23 cellular contexts compared by ENCODE assay signal in the genomic region with DNA sequence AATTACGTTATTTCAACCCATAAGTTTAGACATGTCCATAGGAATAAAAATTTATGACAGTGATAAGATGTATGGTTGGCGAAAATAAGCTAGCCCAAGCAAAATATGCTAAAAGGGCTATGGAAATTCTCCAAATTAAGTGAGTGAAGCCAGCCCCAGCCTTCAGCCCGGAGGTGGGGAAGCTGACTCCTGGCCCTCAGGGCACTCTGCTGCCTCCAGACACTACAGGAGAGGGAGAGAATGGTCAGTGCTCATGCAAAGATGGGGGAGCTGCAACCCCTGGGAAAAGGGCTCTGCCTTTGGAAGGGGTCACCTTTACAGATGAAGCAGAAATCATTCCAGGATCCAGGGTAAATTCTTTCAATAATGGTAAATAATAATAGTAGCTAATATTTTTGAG.
DNase-seq lines count a peak whose midpoint lies in the region; ATAC-seq, FAIRE-seq and TF ChIP-seq lines count a peak whose summit lies in the region.
"Had no signal": no experiment of that assay in that cellular context is flagged by ENCODE, and none has a peak within 500 bp of the region (broad histone marks: within the 10 kb centered on the region; RNA-seq: fewer than 3 reads in every experiment).

No MANE protein-coding gene starts in this region.

- ATAC-seq in WTC11: peak; percentile 67
- no peak for ATAC-seq in activated T-helper 17 cell treated with anti-CD3 and anti-CD28 coated beads, Interleukin-2, amount 50 U/mL, for 72 hours (replicated peaks)
- no peak for ATAC-seq in HepG2
- ATAC-seq in HG02610 (IDR thresholded peaks at IDR 0.05; ENCODE audit: unreplicated experiment): no peak
- ATAC-seq: CD8-positive, alpha-beta T cell; GM12878 had no signal

- H3K79me2 ChIP-seq in H9 (ENCODE audit: insufficient read depth, low read length) (no peaks in the 10 kb centered on the region), H1 (ENCODE audit: control insufficient read depth in 1 of 2, insufficient read depth in 2 of 2, low read length in 2 of 2) (no peaks in the 10 kb centered on the region), mesendoderm (ENCODE audit: control insufficient read depth, insufficient read depth, low read length) (no peaks in the 10 kb centered on the region), HepG2 (ENCODE audit: insufficient read depth, low read length) (no peaks in the 10 kb centered on the region)

- H3K4me3 Mint-ChIP-seq in H9 (no peak overlapping the region; a peak in 1 of 5 replicates), WTC11 (no peak overlapping the region)
- H3K4me3 Mint-ChIP-seq in activated T-helper 17 cell treated with anti-CD3 and anti-CD28 coated beads, Interleukin-2, amount 50 U/mL, for 72 hours: no peak overlapping the region
- H3K4me3 Mint-ChIP-seq: B cell; CD4-positive, CD25-positive, alpha-beta regulatory T cell; CD8-positive, alpha-beta T cell; HFFc6 had no signal

- H4K5ac ChIP-seq in H9 (ENCODE audit: insufficient read length, low read depth, low read length) (no peak overlapping the region), H1 (ENCODE audit: insufficient read length, low read depth, low read length) (no peak overlapping the region), mesendoderm (ENCODE audit: low read length) (no peak overlapping the region)

- intact Hi-C loops in HepG2 (cut with micrococcal nuclease; ENCODE audit: unreplicated experiment): no loop called here

- no peaks in the 10 kb centered on the region for H3K36me3 ChIP-seq in H1 (ENCODE audit: control insufficient read depth in 2 of 4, insufficient read depth in 4 of 4, low read length in 3 of 4)
- H3K36me3 ChIP-seq in mesendoderm (ENCODE audit: control insufficient read depth, insufficient read depth, low read length): no peaks in the 10 kb centered on the region
- no peaks in the 10 kb centered on the region for H3K36me3 ChIP-seq in HepG2 (replicated peaks in 1 of 2; ENCODE audit: control insufficient read depth in 1 of 2, insufficient read depth in 2 of 2, low read length in 2 of 2)
- H3K36me3 ChIP-seq: BLaER1, HAP-1 had no signal

- TF ChIP-seq EP300 in H1 (IDR thresholded peaks at IDR 0.05; ENCODE audit: borderline replicate concordance in 1 of 2, low read depth in 2 of 2, low read length in 2 of 2) (no peak), HepG2 (IDR thresholded peaks at IDR 0.05; ENCODE audit: low read depth in 2 of 2, low read length in 2 of 2) (no peak), HepG2 (CRISPR knock-in tag; IDR thresholded peaks at IDR 0.05; ENCODE audit: borderline replicate concordance) (no peak)

- TF ChIP-seq RAD21 in H1 (IDR thresholded peaks at IDR 0.05 in 1 of 2, conservative IDR thresholded peaks at IDR 0.05 in 1 of 2; ENCODE audit: low read depth in 2 of 2, low read length in 2 of 2) (peak; percentile 13 to 32; a peak in 1 of 4 replicates), HepG2 (CRISPR knock-in tag; IDR thresholded peaks at IDR 0.05) (no peak)

- in situ Hi-C loops in HepG2 (cut with HindIII; ENCODE audit: extremely low pct_ligation_motif_present, low pct_unique_long_range_greater_than_20kb): no loop called here

- H3K27ac ChIP-seq in H9 (ENCODE audit: insufficient read length, low read depth, low read length) (no peak overlapping the region), H1 (ENCODE audit: low read depth, low read length) (no peak overlapping the region), mesendoderm (ENCODE audit: low read depth, low read length) (no peak overlapping the region), HepG2 (ENCODE audit: extremely low read length, insufficient read depth, low read length) (no peak overlapping the region)
- H3K27ac ChIP-seq: BLaER1, C4-2B had no signal

- H2AFZ ChIP-seq in H9 (ENCODE audit: low read length) (no peak overlapping the region), H1 (ENCODE audit: low read length) (no peak overlapping the region), HepG2 (ENCODE audit: low read length) (no peak overlapping the region)

- FAIRE-seq in H1 (lab: Jason Lieb, UNC): no peak
- no peak for FAIRE-seq in HepG2 (lab: Jason Lieb, UNC)
- FAIRE-seq: A204.1, GM12878, GM18507 had no signal

- no peak overlapping the region for H2BK120ac ChIP-seq in H9 (ENCODE audit: low read depth, low read length, poor library complexity, severe bottlenecking)
- H2BK120ac ChIP-seq in H1 (replicated peaks; ENCODE audit: low read depth, low read length): no peak overlapping the region
- no peak overlapping the region for H2BK120ac ChIP-seq in mesendoderm (ENCODE audit: low read depth, low read length)

- WGBS in H9 (ENCODE audit: extremely low coverage, insufficient read length, low lambda C conversion rate): no CpG with 5 or more reads among the region's 3 CpGs
- WGBS in H1 (ENCODE audit: extremely low coverage in 1 of 2, insufficient coverage in 1 of 2, insufficient read length in 1 of 2, insufficient replicate concordance in 2 of 2, low coverage in 1 of 2, low lambda C conversion rate in 2 of 2, missing lambda C conversion rate in 1 of 2), 2 experiments: 55% methylated on average over 3 of the region's 3 CpGs; no CpG with 5 or more reads in 1 of the 2 experiments
- no CpG with 5 or more reads among the region's 3 CpGs for WGBS in mesendoderm (ENCODE audit: extremely low coverage, insufficient coverage, low lambda C conversion rate)
- WGBS in HepG2 (ENCODE audit: low lambda C conversion rate): 3% methylated on average over 3 of the region's 3 CpGs

- H3K79me1 ChIP-seq in H9 (ENCODE audit: insufficient read depth, low read depth, low read length, poor library complexity, severe bottlenecking): no peaks in the 10 kb centered on the region
- H3K79me1 ChIP-seq in H1 (ENCODE audit: low read depth, low read length): no peaks in the 10 kb centered on the region
- no peaks in the 10 kb centered on the region for H3K79me1 ChIP-seq in mesendoderm (ENCODE audit: low read length)

- H3K9me3 Mint-ChIP-seq in H9: peaks cover 0 to 3% of the 10 kb centered on the region in 2 experiments; a peak in 2 of 5 replicates
- peaks cover 23% of the 10 kb centered on the region for H3K9me3 Mint-ChIP-seq in WTC11
- H3K9me3 Mint-ChIP-seq in activated T-helper 17 cell treated with anti-CD3 and anti-CD28 coated beads, Interleukin-2, amount 50 U/mL, for 72 hours: no peaks in the 10 kb centered on the region
- H3K9me3 Mint-ChIP-seq: CD8-positive, alpha-beta T cell; HFFc6 had no signal

- no TSS peak for BruUV-seq in HepG2 (replicated peaks; lab: Mats Ljungman, UMichigan)

- POLR2A ChIA-PET in WTC11 (lab: Charles Lee): interaction anchor here (0.5 kb wide), 1 partner anchor 622 kb away, joined by 3 read pairs; no protein-coding TSS in a partner anchor
- POLR2A ChIA-PET in H1 (lab: Charles Lee; ENCODE audit: partially characterized antibody): no interaction called here
- POLR2A ChIA-PET in HepG2 (lab: Yijun Ruan, JAX): no interaction called here

- H3K56ac ChIP-seq in H9 (ENCODE audit: insufficient read length, low read depth, low read length) (no peak overlapping the region), H1 (replicated peaks; ENCODE audit: insufficient read length, low read depth, low read length) (peak overlapping the region; percentile 17), mesendoderm (ENCODE audit: low read length) (no peak overlapping the region)

- H3K27me3 ChIP-seq in H9 (ENCODE audit: insufficient read depth, low read length) (no peaks in the 10 kb centered on the region), H1 (replicated peaks in 1 of 4; ENCODE audit: control insufficient read depth in 3 of 4, extremely low read depth in 1 of 4, insufficient read depth in 3 of 4, low read length in 3 of 4) (no peaks in the 10 kb centered on the region), mesendoderm (ENCODE audit: insufficient read depth, low read length, poor library complexity) (no peaks in the 10 kb centered on the region), HepG2 (ENCODE audit: control insufficient read depth in 1 of 2, insufficient read depth in 2 of 2, low read length in 2 of 2) (no peaks in the 10 kb centered on the region; a peak in 1 of 5 replicates)
- H3K27me3 ChIP-seq: BLaER1 had no signal

- no peak overlapping the region for H3K4me2 ChIP-seq in H9 (ENCODE audit: insufficient read depth, insufficient read length, low read length)
- H3K4me2 ChIP-seq in H1 (ENCODE audit: insufficient read depth in 1 of 2, low read depth in 2 of 2, low read length in 2 of 2): peak overlapping the region in 1 of 2 experiments; percentile 33; a peak in 1 of 4 replicates
- H3K4me2 ChIP-seq in mesendoderm (ENCODE audit: low read length): no peak overlapping the region
- H3K4me2 ChIP-seq in HepG2 (ENCODE audit: low read depth, low read length): no peak overlapping the region
- H3K4me2 ChIP-seq: BLaER1 had no signal

- H3K9me3 ChIP-seq in H9 (ENCODE audit: control insufficient read depth, low read depth, low read length): no peaks in the 10 kb centered on the region
- no peaks in the 10 kb centered on the region for H3K9me3 ChIP-seq in H1 (ENCODE audit: insufficient read depth in 2 of 2, low read depth in 1 of 2, low read length in 1 of 2)
- no peaks in the 10 kb centered on the region for H3K9me3 ChIP-seq in HepG2 (ENCODE audit: low read length)
- H3K9me3 ChIP-seq: BLaER1, Caco-2, HAP-1 had no signal

- peaks cover 39 to 41% of the 10 kb centered on the region in 2 experiments for H3K4me1 Mint-ChIP-seq in H9
- peaks cover 40% of the 10 kb centered on the region for H3K4me1 Mint-ChIP-seq in WTC11
- no peaks in the 10 kb centered on the region for H3K4me1 Mint-ChIP-seq in activated T-helper 17 cell treated with anti-CD3 and anti-CD28 coated beads, Interleukin-2, amount 50 U/mL, for 72 hours
- H3K4me1 Mint-ChIP-seq: B cell; CD4-positive, CD25-positive, alpha-beta regulatory T cell had no signal

- no peak overlapping the region for H2BK12ac ChIP-seq in H9 (ENCODE audit: insufficient read length, low read depth, low read length)
- H2BK12ac ChIP-seq in H1 (ENCODE audit: low read depth, low read length): no peak overlapping the region; the same call in 1 of the 2 replicates

- DNase-seq in H9 (no peak), WTC11 (ENCODE audit: low spot score) (no peak), H1 (ENCODE audit: low read depth in 1 of 2, low spot score in 2 of 2) (no peak), mesendoderm (peak; percentile 19), HepG2 (ENCODE audit: low spot score) (no peak), hippocampal formation (lab: John Stamatoyannopoulos, UW) (no peak)
- DNase-seq: Caco-2; CD4-positive, CD25-positive, alpha-beta regulatory T cell; CD8-positive, alpha-beta T cell; DMS153; EL; GDM1; GOT3; HFFc6 had no signal

- CTCF ChIA-PET in WTC11 (lab: Charles Lee): interaction anchor here (1.4 kb wide), 1 partner anchor 14 kb away, joined by 3 read pairs; no protein-coding TSS in a partner anchor
- CTCF ChIA-PET in H1 (lab: Charles Lee; ENCODE audit: partially characterized antibody): interaction anchor here (0.6 to 1.5 kb wide), 7 partner anchors 9 to 492 kb away, joined by 3 to 9 read pairs (median 3); no protein-coding TSS in a partner anchor
- CTCF ChIA-PET in HepG2 (lab: Yijun Ruan, JAX; ENCODE audit: low intra/inter-chr PET ratio, low total read pairs): no interaction called here

- H3K23me2 ChIP-seq in H9 (ENCODE audit: insufficient read length, low read depth, low read length, poor library complexity, severe bottlenecking) (no peaks in the 10 kb centered on the region), H1 (ENCODE audit: low read depth, low read length) (no peaks in the 10 kb centered on the region)

- H3K4me3 ChIP-seq in H1 (ENCODE audit: extremely low read depth in 1 of 4, insufficient read depth in 2 of 4, low read depth in 3 of 4, low read length in 4 of 4): no peak overlapping the region
- H3K4me3 ChIP-seq in mesendoderm (ENCODE audit: low read length): no peak overlapping the region
- no peak overlapping the region for H3K4me3 ChIP-seq in HepG2 (replicated peaks in 1 of 3; ENCODE audit: insufficient read depth in 1 of 3, low read depth in 2 of 3, low read length in 3 of 3)
- H3K4me3 ChIP-seq: BLaER1, GM12878, HAP-1 had no signal

- peak overlapping the region in 1 of 3 experiments; percentile 45; a peak in 1 of 7 replicates for H3K27ac Mint-ChIP-seq in H9
- H3K27ac Mint-ChIP-seq in WTC11: no peak overlapping the region
- H3K27ac Mint-ChIP-seq in activated T-helper 17 cell treated with anti-CD3 and anti-CD28 coated beads, Interleukin-2, amount 50 U/mL, for 72 hours: no peak overlapping the region
- H3K27ac Mint-ChIP-seq: B cell; CD8-positive, alpha-beta T cell; HFFc6 had no signal

- H3K9ac ChIP-seq in H9 (ENCODE audit: extremely low read depth, insufficient read length, low read length) (no peak overlapping the region), H1 (replicated peaks in 1 of 4; ENCODE audit: extremely low read depth in 1 of 4, low read depth in 3 of 4, low read length in 3 of 4) (no peak overlapping the region), mesendoderm (ENCODE audit: low read length) (no peak overlapping the region), HepG2 (ENCODE audit: insufficient read depth, low read depth, low read length) (no peak overlapping the region)
- H3K9ac ChIP-seq: BLaER1 had no signal

- H3K23ac ChIP-seq in H9 (ENCODE audit: insufficient read length, low read depth, low read length): no peak overlapping the region
- H3K23ac ChIP-seq in H1 (ENCODE audit: insufficient read length): no peak overlapping the region
- no peak overlapping the region for H3K23ac ChIP-seq in mesendoderm (ENCODE audit: low read length)

- H3K4me1 ChIP-seq in H9 (ENCODE audit: insufficient read depth, low read length) (peaks cover 3% of the 10 kb centered on the region; the same call in 1 of the 2 replicates), H1 (replicated peaks in 1 of 4; ENCODE audit: control insufficient read depth in 3 of 4, insufficient read depth in 4 of 4, low read length in 3 of 4) (peaks cover 2 to 13% (median 8%) of the 10 kb centered on the region in 4 experiments; a peak in 6 of 7 replicates), mesendoderm (ENCODE audit: control insufficient read depth, low read depth, low read length) (no peaks in the 10 kb centered on the region), HepG2 (ENCODE audit: insufficient read depth, low read length) (no peaks in the 10 kb centered on the region)
- H3K4me1 ChIP-seq: Caco-2, HAP-1 had no signal

- H3K4ac ChIP-seq in H9 (ENCODE audit: low read depth, low read length) (no peak overlapping the region), H1 (replicated peaks; ENCODE audit: insufficient read length, low read depth, low read length) (no peak overlapping the region), mesendoderm (ENCODE audit: low read depth, low read length) (no peak overlapping the region)

- H4K20me1 ChIP-seq in H9 (ENCODE audit: control insufficient read depth, insufficient read depth, insufficient read length) (no peaks in the 10 kb centered on the region), H1 (replicated peaks in 1 of 2; ENCODE audit: control insufficient read depth in 1 of 2, insufficient read depth in 2 of 2, low read length in 2 of 2) (no peaks in the 10 kb centered on the region), HepG2 (ENCODE audit: insufficient read depth, low read length) (no peaks in the 10 kb centered on the region)
- H4K20me1 ChIP-seq: BLaER1 had no signal

- H3K36me3 Mint-ChIP-seq in H9 (ENCODE audit: insufficient read depth in 1 of 3, low read depth in 3 of 3) (no peaks in the 10 kb centered on the region; a peak in 1 of 7 replicates), WTC11 (peaks cover 7% of the 10 kb centered on the region)
- no peaks in the 10 kb centered on the region for H3K36me3 Mint-ChIP-seq in activated T-helper 17 cell treated with anti-CD3 and anti-CD28 coated beads, Interleukin-2, amount 50 U/mL, for 72 hours (ENCODE audit: low read depth)
- H3K36me3 Mint-ChIP-seq: CD4-positive, CD25-positive, alpha-beta regulatory T cell; CD8-positive, alpha-beta T cell had no signal

- H3K14ac ChIP-seq in H9 (ENCODE audit: insufficient read depth, low read length): no peak overlapping the region
- H3K14ac ChIP-seq in H1 (ENCODE audit: insufficient read length): no peak overlapping the region

- H2BK15ac ChIP-seq in H9 (ENCODE audit: low read depth, low read length) (no peak overlapping the region), H1 (ENCODE audit: low read length) (no peak overlapping the region), mesendoderm (replicated peaks; ENCODE audit: low read depth) (no peak overlapping the region)

- H4K8ac ChIP-seq in H9 (replicated peaks; ENCODE audit: insufficient read length, low read depth, low read length): no peak overlapping the region
- no peak overlapping the region for H4K8ac ChIP-seq in H1 (ENCODE audit: extremely low read depth, insufficient read depth, low read length)
- H4K8ac ChIP-seq in mesendoderm (ENCODE audit: low read depth, low read length): no peak overlapping the region

- H4K91ac ChIP-seq in H9 (ENCODE audit: insufficient read length, low read depth, low read length): no peak overlapping the region
- H4K91ac ChIP-seq in H1 (replicated peaks; ENCODE audit: insufficient read length, low read length): no peak overlapping the region

- H2BK20ac ChIP-seq in H9 (ENCODE audit: low read depth, low read length, poor library complexity, severe bottlenecking) (no peak overlapping the region), H1 (ENCODE audit: low read length) (no peak overlapping the region)

- H3K27me3 Mint-ChIP-seq in H9 (ENCODE audit: low read depth) (no peaks in the 10 kb centered on the region; the same call in 1 of the 2 replicates), WTC11 (ENCODE audit: low read depth) (no peaks in the 10 kb centered on the region; the same call in 1 of the 2 replicates)
- peaks cover 19% of the 10 kb centered on the region for H3K27me3 Mint-ChIP-seq in activated T-helper 17 cell treated with anti-CD3 and anti-CD28 coated beads, Interleukin-2, amount 50 U/mL, for 72 hours

- TF ChIP-seq CTCF in H9 (conservative IDR thresholded peaks at IDR 0.05) (peak; percentile 17; the same call in 1 of the 3 replicates), WTC11 (IDR thresholded peaks at IDR 0.05) (no peak), H1 (IDR thresholded peaks at IDR 0.05; ENCODE audit: control extremely low read depth in 1 of 3, insufficient read depth in 1 of 3, low read depth in 1 of 3, low read length in 3 of 3) (peak in 2 of 3 experiments; percentile 17 to 29; a peak in 2 of 4 replicates), HepG2 (CRISPR knock-in tag; IDR thresholded peaks at IDR 0.05) (no peak)

- H2AK5ac ChIP-seq in H9 (ENCODE audit: insufficient read length, low read length) (no peak overlapping the region), H1 (ENCODE audit: low read depth, low read length) (no peak overlapping the region), mesendoderm (ENCODE audit: low read length) (no peak overlapping the region)

- H2BK5ac ChIP-seq in H9 (ENCODE audit: insufficient read length, low read length) (no peak overlapping the region), H1 (ENCODE audit: low read depth, low read length) (0 out of 2 replicates have a peak overlapping the region, but pooled peaks have one; percentile 58), mesendoderm (ENCODE audit: low read length) (no peak overlapping the region)

- H3T11ph ChIP-seq in H9 (ENCODE audit: low read length): no peak overlapping the region

- TF ChIP-seq POLR2A in H1 (IDR thresholded peaks at IDR 0.05; ENCODE audit: control extremely low read depth in 1 of 2, low read depth in 2 of 2, low read length in 2 of 2) (no peak), HepG2 (IDR thresholded peaks at IDR 0.05; ENCODE audit: insufficient read depth in 1 of 2, low read depth in 2 of 2, low read length in 2 of 2) (no peak)

- no peak overlapping the region for H3K18ac ChIP-seq in H9 (ENCODE audit: insufficient read length, low read depth, low read length)
- H3K18ac ChIP-seq in H1 (ENCODE audit: extremely low read depth, low read length): no peak overlapping the region; the same call in 1 of the 2 replicates
- no peak overlapping the region for H3K18ac ChIP-seq in mesendoderm (ENCODE audit: low read length)

Comparison
In these comparisons a context has a peak if more than half of its experiments do, and no peak if none do; other contexts are left out.
1. CTCF ChIP-seq: peak in H9 (single experiment) and H1 (2 of 3); none in WTC11 (single experiment) and HepG2 (single experiment).